ENCODE assay signal across 11 cellular contexts in the genomic region with DNA sequence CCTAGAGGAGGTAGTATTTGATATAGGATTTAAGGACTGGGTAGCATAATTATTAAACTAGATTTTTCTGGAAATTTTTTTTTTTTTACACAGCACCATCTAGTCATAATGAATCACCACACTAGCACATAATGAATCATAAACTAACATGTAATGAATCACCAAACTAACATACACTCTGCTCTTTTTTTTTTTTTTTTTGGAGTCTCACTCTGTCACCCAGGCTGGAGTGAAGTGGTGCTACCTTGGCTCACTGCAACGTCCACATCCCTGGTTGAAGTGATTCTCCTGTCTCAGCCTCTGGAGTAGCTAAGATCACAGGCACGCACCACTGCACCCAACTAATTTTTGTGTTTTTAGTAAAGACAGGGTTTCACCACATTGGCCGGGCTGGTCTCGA.
DNase-seq lines count a peak whose midpoint lies in the region; ATAC-seq, FAIRE-seq and TF ChIP-seq lines count a peak whose summit lies in the region.
"Had no signal": no experiment of that assay in that cellular context is flagged by ENCODE, and none has a peak within 500 bp of the region (broad histone marks: within the 10 kb centered on the region; RNA-seq: fewer than 3 reads in every experiment).

No MANE protein-coding gene starts in this region.

- no peaks in the 10 kb centered on the region for H3K9me3 Mint-ChIP-seq in activated CD4-positive, alpha-beta T cell treated with anti-CD3 and anti-CD28 coated beads for 36 hours (ENCODE audit: low read depth)

- H3K27me3 Mint-ChIP-seq in activated CD4-positive, alpha-beta T cell treated with anti-CD3 and anti-CD28 coated beads for 36 hours = peaks cover 2% of the 10 kb centered on the region
- H3K27me3 Mint-ChIP-seq: brain had no signal

- CTCF ChIA-PET in activated CD4-positive, alpha-beta T cell treated with anti-CD3 and anti-CD28 coated beads for 36 hours (lab: Charles Lee) = no interaction called here
- CTCF ChIA-PET in GM12878 (lab: Yijun Ruan, JAX) = no interaction called here
- CTCF ChIA-PET in GM10248 (lab: Yijun Ruan, JAX) = interaction anchor here (1.1 to 1.6 kb wide), 2 partner anchors 11 to 19 kb away, joined by 3 read pairs; no protein-coding TSS in a partner anchor

- BruUV-seq in GM12878 (replicated peaks; lab: Mats Ljungman, UMichigan) = no TSS peak

- FAIRE-seq in GM12878 (lab: Jason Lieb, UNC) = no peak

- H3K4me2 ChIP-seq in GM12878 (ENCODE audit: control insufficient read depth, insufficient read depth) (no peak overlapping the region), skeletal muscle satellite cell (ENCODE audit: low read length) (no peak overlapping the region)

- no peaks in the 10 kb centered on the region for H3K79me2 ChIP-seq in GM12878 (ENCODE audit: control insufficient read depth, insufficient read depth, low read length)

- TF ChIP-seq POLR2A in GM12878 (IDR thresholded peaks at IDR 0.05; ENCODE audit: low read depth, low read length) = no peak

- H3K9ac ChIP-seq in GM12878 (ENCODE audit: control insufficient read depth, insufficient read depth, low read length) (no peak overlapping the region), skeletal muscle satellite cell (ENCODE audit: low read depth, low read length) (peak overlapping the region; percentile 16)

- H4K20me1 ChIP-seq in GM12878 (ENCODE audit: control insufficient read depth, insufficient read depth) = no peaks in the 10 kb centered on the region

- POLR2A ChIA-PET in activated CD4-positive, alpha-beta T cell treated with anti-CD3 and anti-CD28 coated beads for 36 hours (lab: Charles Lee) = no interaction called here
- POLR2A ChIA-PET in GM12878 (lab: Charles Lee) = interaction anchor here (0.7 kb wide), 1 partner anchor 934 kb away, joined by 3 read pairs; no protein-coding TSS in a partner anchor
- POLR2A ChIA-PET in GM10248 (lab: Yijun Ruan, JAX) = no interaction called here

- H3K4me3 ChIP-seq in GM12878 (no peak overlapping the region), skeletal muscle satellite cell (ENCODE audit: low read length) (no peak overlapping the region)

- no peak for TF ChIP-seq CTCF in GM12878 (IDR thresholded peaks at IDR 0.05 in 2 of 3, conservative IDR thresholded peaks at IDR 0.05 in 1 of 3; ENCODE audit: control insufficient read depth in 2 of 3, extremely low read depth in 1 of 3, insufficient read depth in 1 of 3, low read depth in 3 of 3, low read length in 3 of 3)
- no peak for TF ChIP-seq CTCF in GM10248 (IDR thresholded peaks at IDR 0.05; ENCODE audit: control extremely low read depth, extremely low read depth, low read depth, missing control alignments)

- H3K27me3 ChIP-seq in GM12878 (replicated peaks in 1 of 2; ENCODE audit: control insufficient read depth in 2 of 2, insufficient read depth in 2 of 2, low read length in 1 of 2) = no peaks in the 10 kb centered on the region
- H3K27me3 ChIP-seq in skeletal muscle satellite cell (ENCODE audit: control insufficient read depth, insufficient read depth, low read length) = no peaks in the 10 kb centered on the region

- no peaks in the 10 kb centered on the region for H3K9me3 ChIP-seq in GM12878 (replicated peaks; ENCODE audit: control insufficient read depth, insufficient read depth, low read length)
- H3K9me3 ChIP-seq in skeletal muscle satellite cell (replicated peaks; ENCODE audit: low read length) = no peaks in the 10 kb centered on the region

- H3K36me3 Mint-ChIP-seq in activated CD4-positive, alpha-beta T cell treated with anti-CD3 and anti-CD28 coated beads for 36 hours (ENCODE audit: low read depth) = no peaks in the 10 kb centered on the region

- intact Hi-C loops in activated CD4-positive, alpha-beta T cell treated with anti-CD3 and anti-CD28 coated beads for 36 hours (cut with DNase I, micrococcal nuclease) = loop anchor here in 1 of 2 experiments (5.0 to 10.0 kb wide), 4 partner anchors 142 to 440 kb away; a partner anchor contains a TSS
- intact Hi-C loops in GM12878 (cut with micrococcal nuclease; ENCODE audit: unreplicated experiment) = no loop called here

- peaks cover 11% of the 10 kb centered on the region for H3K4me1 Mint-ChIP-seq in activated CD4-positive, alpha-beta T cell treated with anti-CD3 and anti-CD28 coated beads for 36 hours
- H3K4me1 Mint-ChIP-seq: brain had no signal

- peak; percentile 92 for ATAC-seq in activated CD4-positive, alpha-beta T cell treated with anti-CD3 and anti-CD28 coated beads for 36 hours
- ATAC-seq in HG03064 (IDR thresholded peaks at IDR 0.05; ENCODE audit: low read depth, unreplicated experiment) (peak; percentile 60), GM12878 (peak; percentile 81), HG02973 (IDR thresholded peaks at IDR 0.05; ENCODE audit: unreplicated experiment) (no peak)

- 5% methylated on average over 4 of the region's 4 CpGs for WGBS in GM12878 (ENCODE audit: insufficient coverage, insufficient replicate concordance, low lambda C conversion rate, missing lambda C conversion rate)

- peak; percentile 26 for DNase-seq in activated CD4-positive, alpha-beta T cell treated with anti-CD3 and anti-CD28 coated beads for 36 hours
- DNase-seq in activated CD4-positive, alpha-beta T cell treated with anti-CD3 and anti-CD28 coated beads for 4 hours = no peak
- DNase-seq in GM12878 (ENCODE audit: low read depth, low spot score) (no peak), GM10248 (ENCODE audit: extremely low spot score) (no peak), germinal center (ENCODE audit: low spot score) (no peak)
- DNase-seq: nephron progenitor cell; stimulated activated CD4-positive, alpha-beta T cell treated with anti-CD3 and anti-CD28 coated beads, Interleukin-4, amount 100 ng/mL, for 4 hours had no signal

- no peak overlapping the region for H2AFZ ChIP-seq in GM12878 (ENCODE audit: control insufficient read depth, low read depth, low read length)

- TF ChIP-seq RAD21 in GM12878 (IDR thresholded peaks at IDR 0.05; ENCODE audit: insufficient read depth, low read depth, low read length) = no peak

- H3K4me3 Mint-ChIP-seq in activated CD4-positive, alpha-beta T cell treated with anti-CD3 and anti-CD28 coated beads for 36 hours = no peak overlapping the region
- H3K4me3 Mint-ChIP-seq: brain, nephron progenitor cell had no signal

- H3K4me1 ChIP-seq in GM12878 (ENCODE audit: control insufficient read depth, insufficient read depth, low read length) = no peaks in the 10 kb centered on the region
- peaks cover 11% of the 10 kb centered on the region for H3K4me1 ChIP-seq in skeletal muscle satellite cell (ENCODE audit: control insufficient read depth, insufficient read depth, low read length)

- no peak overlapping the region for H3K27ac ChIP-seq in GM12878 (ENCODE audit: control insufficient read depth, insufficient read depth)

- in situ Hi-C loops in GM12878 (cut with MboI) = no loop called here

- RAD21 ChIA-PET in GM12878 (lab: Charles Lee; ENCODE audit: unreplicated experiment) = no interaction called here

- H3K36me3 ChIP-seq in GM12878 (ENCODE audit: control insufficient read depth in 2 of 2, insufficient read depth in 2 of 2, low read length in 1 of 2) = no peaks in the 10 kb centered on the region
- no peaks in the 10 kb centered on the region for H3K36me3 ChIP-seq in skeletal muscle satellite cell (ENCODE audit: insufficient read depth, low read length)

- SMC1A ChIA-PET in GM12878 (lab: Charles Lee; ENCODE audit: uncharacterized antibody, unreplicated experiment) = interaction anchor here (0.6 to 1.2 kb wide), 4 partner anchors 11 to 147 kb away, joined by 3 to 7 read pairs (median 3); no protein-coding TSS in a partner anchor

- no peak overlapping the region for H3K27ac Mint-ChIP-seq in activated CD4-positive, alpha-beta T cell treated with anti-CD3 and anti-CD28 coated beads for 36 hours
- H3K27ac Mint-ChIP-seq: brain had no signal

- TF ChIP-seq EP300 in GM12878 (IDR thresholded peaks at IDR 0.05; ENCODE audit: borderline replicate concordance in 1 of 2, control insufficient read depth in 1 of 2, low read depth in 2 of 2, low read length in 2 of 2) = no peak

TF ChIP-seq in GM12878, 131 proteins besides CTCF, POLR2A, EP300 and RAD21:
- TF ChIP-seq, protein P1, sequence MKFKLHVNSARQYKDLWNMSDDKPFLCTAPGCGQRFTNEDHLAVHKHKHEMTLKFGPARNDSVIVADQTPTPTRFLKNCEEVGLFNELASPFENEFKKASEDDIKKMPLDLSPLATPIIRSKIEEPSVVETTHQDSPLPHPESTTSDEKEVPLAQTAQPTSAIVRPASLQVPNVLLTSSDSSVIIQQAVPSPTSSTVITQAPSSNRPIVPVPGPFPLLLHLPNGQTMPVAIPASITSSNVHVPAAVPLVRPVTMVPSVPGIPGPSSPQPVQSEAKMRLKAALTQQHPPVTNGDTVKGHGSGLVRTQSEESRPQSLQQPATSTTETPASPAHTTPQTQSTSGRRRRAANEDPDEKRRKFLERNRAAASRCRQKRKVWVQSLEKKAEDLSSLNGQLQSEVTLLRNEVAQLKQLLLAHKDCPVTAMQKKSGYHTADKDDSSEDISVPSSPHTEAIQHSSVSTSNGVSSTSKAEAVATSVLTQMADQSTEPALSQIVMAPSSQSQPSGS (IDR thresholded peaks at IDR 0.05; ENCODE audit: low read length) = peak; percentile 35; the same call in 1 of the 2 replicates
- TF ChIP-seq ZNF384 (IDR thresholded peaks at IDR 0.05; ENCODE audit: borderline replicate concordance, low read depth, low read length) (peak; percentile 45; the same call in 1 of the 2 replicates), MTA2 (IDR thresholded peaks at IDR 0.05; ENCODE audit: low read depth) (peak; percentile 62; the same call in 1 of the 2 replicates), BCL11A (IDR thresholded peaks at IDR 0.05; ENCODE audit: low read depth, low read length) (peak; percentile 15; the same call in 1 of the 2 replicates), JUNB (IDR thresholded peaks at IDR 0.05) (peak; percentile 68)
- TF ChIP-seq, protein P2, sequence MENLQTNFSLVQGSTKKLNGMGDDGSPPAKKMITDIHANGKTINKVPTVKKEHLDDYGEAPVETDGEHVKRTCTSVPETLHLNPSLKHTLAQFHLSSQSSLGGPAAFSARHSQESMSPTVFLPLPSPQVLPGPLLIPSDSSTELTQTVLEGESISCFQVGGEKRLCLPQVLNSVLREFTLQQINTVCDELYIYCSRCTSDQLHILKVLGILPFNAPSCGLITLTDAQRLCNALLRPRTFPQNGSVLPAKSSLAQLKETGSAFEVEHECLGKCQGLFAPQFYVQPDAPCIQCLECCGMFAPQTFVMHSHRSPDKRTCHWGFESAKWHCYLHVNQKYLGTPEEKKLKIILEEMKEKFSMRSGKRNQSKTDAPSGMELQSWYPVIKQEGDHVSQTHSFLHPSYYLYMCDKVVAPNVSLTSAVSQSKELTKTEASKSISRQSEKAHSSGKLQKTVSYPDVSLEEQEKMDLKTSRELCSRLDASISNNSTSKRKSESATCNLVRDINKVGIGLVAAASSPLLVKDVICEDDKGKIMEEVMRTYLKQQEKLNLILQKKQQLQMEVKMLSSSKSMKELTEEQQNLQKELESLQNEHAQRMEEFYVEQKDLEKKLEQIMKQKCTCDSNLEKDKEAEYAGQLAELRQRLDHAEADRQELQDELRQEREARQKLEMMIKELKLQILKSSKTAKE (IDR thresholded peaks at IDR 0.05; ENCODE audit: low read depth, poor library complexity, severe bottlenecking) = no peak
